In the genomic region with DNA sequence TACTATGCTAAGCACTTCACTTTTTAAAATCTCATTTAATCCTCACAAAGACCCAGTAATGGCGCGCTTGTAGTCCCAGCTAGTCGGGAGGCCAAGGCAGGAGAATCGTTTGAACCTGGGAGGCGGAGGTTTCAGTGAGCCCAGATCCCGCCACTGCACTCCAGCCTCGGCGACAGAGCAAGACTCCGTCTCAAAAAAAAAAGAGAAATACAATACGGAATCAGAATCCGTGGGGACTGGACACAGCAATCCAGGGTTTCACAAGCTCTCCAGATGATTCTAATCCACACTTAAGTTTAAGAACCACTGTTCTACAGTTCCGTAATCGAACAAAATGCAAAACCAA, we compare ENCODE assay signal across 8 cellular contexts. TPM values are rescaled to one million over a fixed set of nuclear protein-coding genes. Genes with fewer than 3 reads are reported as not detected.
A peak's percentile ranks its signal among the peaks of the same experiment; 100 is the strongest.
DNase-seq lines count a peak whose midpoint lies in the region; ATAC-seq and TF ChIP-seq lines count a peak whose summit lies in the region.

No MANE protein-coding gene starts in this region.

- peaks cover 1% of the 10 kb centered on the region for H3K27me3 Mint-ChIP-seq in activated T-cell treated with anti-CD3 and anti-CD28 coated beads, Interleukin-2, amount 50 U/mL, for 72 hours (ENCODE audit: low read depth)

- no peaks in the 10 kb centered on the region for H3K36me3 ChIP-seq in lower lobe of right lung
- H3K36me3 ChIP-seq in transverse colon, result no peaks in the 10 kb centered on the region

- in situ Hi-C loops in astrocyte of the spinal cord (cut with HindIII; ENCODE audit: low sequenced_read_pairs), result no loop called here
- in situ Hi-C loops in transverse colon (cut with MboI; ENCODE audit: low pct_ligation_motif_present in 1 of 4, low pct_unique_long_range_greater_than_20kb in 1 of 4, low sequenced_read_pairs in 3 of 4), result no loop called here

- peaks cover 15% of the 10 kb centered on the region for H3K4me1 ChIP-seq in lower lobe of right lung
- H3K4me1 ChIP-seq in transverse colon, result peaks cover 0 to 16% (median 10%) of the 10 kb centered on the region in 4 donors

- H3K4me3 ChIP-seq in astrocyte of the spinal cord (ENCODE audit: low read depth, low read length), result peak overlapping the region; percentile 85
- H3K4me3 ChIP-seq in lower lobe of right lung, result peak overlapping the region; percentile 100
- peak overlapping the region; percentile 70 to 99 (median 82) for H3K4me3 ChIP-seq in transverse colon

- no peak for DNase-seq in activated T-cell treated with anti-CD3 and anti-CD28 coated beads, Interleukin-2, amount 50 U/mL, for 72 hours
- DNase-seq in activated T-cell treated with anti-CD3 and anti-CD28 coated beads, Interleukin-2, amount 50 U/mL, for 48 hours, result no peak
- DNase-seq in astrocyte of the spinal cord (ENCODE audit: low read depth, low spot score) (no peak), lower lobe of right lung (no peak), transverse colon (no peak), SHP77 (lab: John Stamatoyannopoulos, UW) (no peak)
- DNase-seq in effector CD4-positive, alpha-beta T cell, result no peak

- peaks cover 30% of the 10 kb centered on the region for H3K4me1 Mint-ChIP-seq in activated T-cell treated with anti-CD3 and anti-CD28 coated beads, Interleukin-2, amount 50 U/mL, for 72 hours (ENCODE audit: low read depth)

- no peaks in the 10 kb centered on the region for H3K9me3 Mint-ChIP-seq in activated T-cell treated with anti-CD3 and anti-CD28 coated beads, Interleukin-2, amount 50 U/mL, for 72 hours

- no peaks in the 10 kb centered on the region for H3K9me3 ChIP-seq in lower lobe of right lung
- no peaks in the 10 kb centered on the region for H3K9me3 ChIP-seq in transverse colon

- H3K4me3 Mint-ChIP-seq in activated T-cell treated with anti-CD3 and anti-CD28 coated beads, Interleukin-2, amount 50 U/mL, for 72 hours, result peak overlapping the region; percentile 96

- TF ChIP-seq CTCF in astrocyte of the spinal cord (IDR thresholded peaks at IDR 0.05; ENCODE audit: low read depth, low read length) (no peak), lower lobe of right lung (IDR thresholded peaks at IDR 0.05) (no peak), transverse colon (IDR thresholded peaks at IDR 0.05) (no peak)

- H3K27ac ChIP-seq in lower lobe of right lung (peak overlapping the region; percentile 96), transverse colon (peak overlapping the region; percentile 87 to 93 (median 89))

- no peaks in the 10 kb centered on the region for H3K36me3 Mint-ChIP-seq in activated T-cell treated with anti-CD3 and anti-CD28 coated beads, Interleukin-2, amount 50 U/mL, for 72 hours (ENCODE audit: insufficient read depth in 2 of 2)

- ATAC-seq in activated T-cell treated with anti-CD3 and anti-CD28 coated beads, Interleukin-2, amount 50 U/mL, for 72 hours (replicated peaks in 1 of 2), result no peak
- ATAC-seq in lower lobe of right lung (no peak), HG02885 (IDR thresholded peaks at IDR 0.05; ENCODE audit: poor library complexity, unreplicated experiment) (no peak)

- intact Hi-C loops in lower lobe of right lung (cut with DNase I) (no loop called here), transverse colon (cut with DNase I; ENCODE audit: low total_unique reads) (no loop called here)

- peak overlapping the region; percentile 89 for H3K27ac Mint-ChIP-seq in activated T-cell treated with anti-CD3 and anti-CD28 coated beads, Interleukin-2, amount 50 U/mL, for 72 hours

- no peak for TF ChIP-seq POLR2A in transverse colon (IDR thresholded peaks at IDR 0.05)

- TF ChIP-seq EP300 in transverse colon (IDR thresholded peaks at IDR 0.05; ENCODE audit: low read depth), result no peak

- WGBS in transverse colon (ENCODE audit: low coverage in 1 of 2), 2 donors, result 76 to 85% methylated on average over 7 to 13 of the region's 13 CpGs

- H3K27me3 ChIP-seq in lower lobe of right lung (ENCODE audit: low read depth), result no peaks in the 10 kb centered on the region
- peaks cover 3% of the 10 kb centered on the region for H3K27me3 ChIP-seq in transverse colon

RNA-seq across cellular contexts. Expression of gene SUMF1, which starts 0.4 kb away (rescaled TPM):
- 1 to 10 TPM; 5.0 to 7.2 TPM for total RNA-seq in activated T-cell treated with anti-CD3 and anti-CD28 coated beads, Interleukin-2, amount 50 U/mL, for 72 hours
- total RNA-seq in lower lobe of right lung (35.4 TPM), transverse colon (10 to 100 TPM; 25.1 to 70.5 (median 65.3) TPM)

RNA-seq across cellular contexts. Expression of gene ITPR1, which starts 25.7 kb away (rescaled TPM):
- total RNA-seq in activated T-cell treated with anti-CD3 and anti-CD28 coated beads, Interleukin-2, amount 50 U/mL, for 72 hours, result 100 to 1,000 TPM in 1 of 2 donors, 10 to 100 TPM in 1; 95.2 to 147 TPM
- 69.1 TPM for total RNA-seq in lower lobe of right lung
- 10 to 100 TPM; 15.3 to 50.2 (median 28.7) TPM for total RNA-seq in transverse colon
